Comparison of ENCODE assay signal across 8 cellular contexts in the genomic region with DNA sequence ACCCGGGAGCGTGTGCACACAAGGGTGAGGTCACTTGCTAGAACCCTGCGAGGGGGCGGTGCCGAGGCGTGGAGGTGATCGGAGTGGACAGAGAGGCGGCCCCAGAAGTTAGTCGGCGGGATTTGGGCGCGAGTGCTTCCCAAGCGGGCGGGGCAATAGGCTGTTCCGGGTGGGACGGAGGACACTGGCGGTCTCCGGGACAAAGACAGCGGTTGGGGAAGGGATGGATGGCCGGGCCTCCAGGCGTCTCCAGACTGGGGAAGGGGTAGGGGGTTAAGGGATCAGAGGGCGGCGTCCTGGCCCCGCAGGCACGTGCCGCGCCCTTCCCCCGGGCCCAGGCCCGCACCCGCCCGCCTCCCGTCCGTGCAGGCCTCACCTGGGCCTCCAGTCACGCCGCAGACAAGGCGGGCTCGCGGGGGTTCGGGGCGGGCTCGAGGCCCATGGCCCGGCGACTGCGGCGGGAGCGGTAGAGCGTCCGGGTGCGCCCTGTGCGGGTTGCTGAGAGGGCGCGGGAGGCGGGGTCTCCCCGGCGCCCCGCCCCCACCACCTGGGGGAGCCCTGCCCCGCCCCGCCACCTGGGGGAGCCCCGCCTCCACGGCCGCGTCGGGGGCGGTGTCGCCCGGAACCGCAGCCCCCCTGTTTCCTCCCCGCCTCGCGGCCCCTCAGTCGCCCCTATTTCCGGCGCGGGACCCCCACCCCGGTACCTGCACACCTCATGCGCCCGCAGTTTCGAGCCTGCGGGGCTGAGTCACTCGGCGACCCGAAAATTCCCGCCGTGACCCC. TPM values are rescaled to one million over a fixed set of nuclear protein-coding genes. Genes with fewer than 3 reads are reported as not detected.
DNase-seq lines count a peak whose midpoint lies in the region; TF ChIP-seq lines count a peak whose summit lies in the region.

A gene (minus strand): TSS at position 505 of the 783 bp plus-strand sequence. CDS start 945 bp downstream, outside the sequence.

- no peak for TF ChIP-seq CTCF in choroid plexus epithelial cell (conservative IDR thresholded peaks at IDR 0.05; ENCODE audit: low read depth, low read length)

- no peaks in the 10 kb centered on the region for H3K9me3 ChIP-seq in mononuclear cell (ENCODE audit: low read depth, low read length)

- H3K9me3 Mint-ChIP-seq in IgD-negative memory B cell: no peaks in the 10 kb centered on the region

- H3K4me1 Mint-ChIP-seq in IgD-negative memory B cell: peaks cover 6 to 20% (median 9%) of the 10 kb centered on the region in 3 donors

- H3K27me3 Mint-ChIP-seq in IgD-negative memory B cell: no peaks in the 10 kb centered on the region

- H3K4me3 Mint-ChIP-seq in IgD-negative memory B cell: peak within 1 kb of the TSS; percentile 83 to 99 (median 94)

- H3K36me3 Mint-ChIP-seq in IgD-negative memory B cell: no peaks in the 10 kb centered on the region

- H3K4me3 ChIP-seq in choroid plexus epithelial cell (ENCODE audit: low read depth, low read length) (peak within 1 kb of the TSS; percentile 53), mononuclear cell (ENCODE audit: low read length) (peak within 1 kb of the TSS; percentile 47)

- H3K27me3 ChIP-seq in mononuclear cell (ENCODE audit: insufficient read depth, low read length): no peaks in the 10 kb centered on the region

- H3K4me1 ChIP-seq in mononuclear cell (ENCODE audit: insufficient read depth, low read length): peaks cover 30% of the 10 kb centered on the region

- peak within 1 kb of the TSS; percentile 81 to 94 (median 87) for H3K27ac Mint-ChIP-seq in IgD-negative memory B cell

- peak; percentile 59 for DNase-seq in AG08396 (ENCODE audit: low spot score)
- DNase-seq in GM19238 (ENCODE audit: insufficient read length, low spot score): peak; percentile 93
- peak; percentile 65 for DNase-seq in activated CD4-positive, alpha-beta T cell treated with anti-CD3 and anti-CD28 coated beads for 1 hour
- no peak for DNase-seq in choroid plexus epithelial cell (ENCODE audit: low read depth)
- peak; percentile 49 for DNase-seq in stimulated activated CD8-positive, alpha-beta memory T cell treated with anti-CD3 and anti-CD28 coated beads, Interleukin-7, amount 100 ng/mL, for 48 hours (ENCODE audit: extremely low read depth in 1 of 2, low read depth in 1 of 2)
- no peak for DNase-seq in Ammon's horn (ENCODE audit: low spot score)

RNA-seq across cellular contexts. Expression of the gene that starts here (rescaled TPM):
- polyA plus RNA-seq in IgD-negative memory B cell: 14.3 TPM
- 21.9 TPM for total RNA-seq in mononuclear cell

Comparison
In these comparisons a context has a peak if more than half of its experiments do, and no peak if none do; other contexts are left out.
1. DNase-seq: peak in AG08396 (single experiment), GM19238 (single experiment), activated CD4-positive, alpha-beta T cell treated with anti-CD3 and anti-CD28 coated beads for 1 hour (single experiment) and stimulated activated CD8-positive, alpha-beta memory T cell treated with anti-CD3 and anti-CD28 coated beads, Interleukin-7, amount 100 ng/mL, for 48 hours (2 of 2); none in choroid plexus epithelial cell (single experiment) and Ammon's horn (single experiment).